Comparison of ENCODE assay signal across 8 cellular contexts in the genomic region with DNA sequence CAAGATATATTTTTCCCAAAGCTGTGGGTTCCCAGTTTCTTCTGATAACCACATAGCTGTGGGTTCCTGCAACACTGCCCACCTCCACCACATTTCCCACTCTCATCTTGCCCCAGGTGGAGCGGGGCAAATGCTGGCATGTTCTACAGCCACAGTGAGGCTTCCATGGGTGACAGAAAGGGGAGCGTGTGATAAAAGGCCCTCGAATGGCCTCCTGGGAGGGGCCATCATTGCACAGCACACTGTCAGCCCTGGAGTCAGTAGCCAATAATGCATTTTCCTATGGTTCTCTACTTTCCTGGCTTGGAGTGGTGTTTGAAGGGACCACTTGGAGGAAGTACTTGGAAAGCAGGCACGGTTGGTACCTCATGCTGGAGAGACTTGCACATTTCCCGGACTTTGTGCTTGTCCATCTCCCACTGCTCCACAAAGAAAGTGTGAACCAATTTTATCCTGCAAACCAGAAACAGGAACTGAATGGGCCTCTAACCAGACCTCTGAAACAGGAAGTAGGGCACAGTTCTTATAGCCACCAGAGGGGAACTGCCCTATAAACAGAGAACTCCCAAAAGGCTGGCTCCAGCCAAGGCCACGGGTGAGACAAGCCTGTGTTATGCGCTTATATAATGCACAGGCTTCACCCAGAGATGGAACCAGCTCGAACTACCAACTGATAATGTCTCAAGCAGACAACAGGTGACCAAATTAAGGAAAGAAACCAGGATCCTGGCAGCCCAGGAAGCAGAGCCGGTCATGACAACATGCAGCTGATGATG. TPM values are rescaled to one million over a fixed set of nuclear protein-coding genes. Genes with fewer than 3 reads are reported as not detected.
DNase-seq lines count a peak whose midpoint lies in the region; ATAC-seq and TF ChIP-seq lines count a peak whose summit lies in the region.

No MANE protein-coding gene starts in this region.

- peak overlapping the region; percentile 85 for H3K27ac Mint-ChIP-seq in dendritic cell treated with granulocyte-macrophage colony-stimulating factor and Interleukin-4, amounts not matched to agents 40 ng/mL and 50 ng/mL, for 4 days
- H3K27ac Mint-ChIP-seq in progenitor cell of endocrine pancreas, result no peak overlapping the region

- peak overlapping the region in 2 of 5 donors; percentile 7 to 40 for H3K9ac ChIP-seq in subcutaneous abdominal adipose tissue (ENCODE audit: low read length in 5 of 5)

- H3K27me3 Mint-ChIP-seq in dendritic cell treated with granulocyte-macrophage colony-stimulating factor and Interleukin-4, amounts not matched to agents 40 ng/mL and 50 ng/mL, for 4 days, result no peaks in the 10 kb centered on the region
- peaks cover 30% of the 10 kb centered on the region for H3K27me3 Mint-ChIP-seq in progenitor cell of endocrine pancreas

- peak; percentile 63 for ATAC-seq in GM21619 (IDR thresholded peaks at IDR 0.05; ENCODE audit: unreplicated experiment)

- no peaks in the 10 kb centered on the region for H3K36me3 ChIP-seq in subcutaneous abdominal adipose tissue (ENCODE audit: control insufficient read depth in 5 of 5, insufficient read depth in 5 of 5, low read length in 5 of 5)

- DNase-seq in LHCN-M2 (ENCODE audit: low read depth), result peak; percentile 56
- no peak for DNase-seq in iPS-NIHi7 (ENCODE audit: extremely low spot score)
- no peak for DNase-seq in progenitor cell of endocrine pancreas (ENCODE audit: low spot score, unreplicated experiment)
- no peak for DNase-seq in COR-L47 (lab: John Stamatoyannopoulos, UW)

- peaks cover 61% of the 10 kb centered on the region for H3K4me1 Mint-ChIP-seq in dendritic cell treated with granulocyte-macrophage colony-stimulating factor and Interleukin-4, amounts not matched to agents 40 ng/mL and 50 ng/mL, for 4 days (ENCODE audit: low read depth)
- H3K4me1 Mint-ChIP-seq in progenitor cell of endocrine pancreas (ENCODE audit: low read depth), result peaks cover 2% of the 10 kb centered on the region

- H3K9me3 Mint-ChIP-seq in dendritic cell treated with granulocyte-macrophage colony-stimulating factor and Interleukin-4, amounts not matched to agents 40 ng/mL and 50 ng/mL, for 4 days, result no peaks in the 10 kb centered on the region
- no peaks in the 10 kb centered on the region for H3K9me3 Mint-ChIP-seq in progenitor cell of endocrine pancreas (ENCODE audit: low read depth)

- TF ChIP-seq CTCF in GM12875 (IDR thresholded peaks at IDR 0.05; ENCODE audit: borderline replicate concordance, insufficient read depth, low read depth, low read length) (0 out of 2 replicates have a peak, but pooled peaks have one; percentile 22), progenitor cell of endocrine pancreas (IDR thresholded peaks at IDR 0.05; ENCODE audit: unreplicated experiment) (no peak)

- peaks cover 10 to 55% (median 44%) of the 10 kb centered on the region in 5 donors for H3K4me1 ChIP-seq in subcutaneous abdominal adipose tissue (ENCODE audit: control insufficient read depth in 5 of 5, insufficient read depth in 5 of 5, low read length in 5 of 5)

- peaks cover 35% of the 10 kb centered on the region for H3K36me3 Mint-ChIP-seq in dendritic cell treated with granulocyte-macrophage colony-stimulating factor and Interleukin-4, amounts not matched to agents 40 ng/mL and 50 ng/mL, for 4 days (ENCODE audit: low read depth)
- H3K36me3 Mint-ChIP-seq in progenitor cell of endocrine pancreas (ENCODE audit: insufficient read depth), result no peaks in the 10 kb centered on the region

- H3K4me3 Mint-ChIP-seq in dendritic cell treated with granulocyte-macrophage colony-stimulating factor and Interleukin-4, amounts not matched to agents 40 ng/mL and 50 ng/mL, for 4 days, result peak overlapping the region; percentile 85
- H3K4me3 Mint-ChIP-seq in progenitor cell of endocrine pancreas (ENCODE audit: low read depth), result no peak overlapping the region

- intact Hi-C loops in dendritic cell treated with granulocyte-macrophage colony-stimulating factor and Interleukin-4, amounts not matched to agents 40 ng/mL and 50 ng/mL, for 4 days (cut with micrococcal nuclease), result no loop called here

- peak overlapping the region; percentile 40 for H3K4me3 ChIP-seq in GM12875 (ENCODE audit: low read depth, low read length)
- peak overlapping the region in 3 of 5 donors; percentile 23 to 47 (median 35) for H3K4me3 ChIP-seq in subcutaneous abdominal adipose tissue (ENCODE audit: low read depth in 1 of 5, low read length in 5 of 5)

- peak overlapping the region; percentile 64 for H3K27ac ChIP-seq in subcutaneous abdominal adipose tissue (ENCODE audit: low read depth, low read length)

- H3K9me3 ChIP-seq in subcutaneous abdominal adipose tissue (ENCODE audit: control insufficient read depth in 5 of 5, low read length in 5 of 5), result no peaks in the 10 kb centered on the region

- no peaks in the 10 kb centered on the region for H3K27me3 ChIP-seq in subcutaneous abdominal adipose tissue (ENCODE audit: control insufficient read depth in 5 of 5, insufficient read depth in 4 of 5, low read length in 5 of 5)

RNA-seq across cellular contexts. Expression of a gene that starts 8.6 kb away (rescaled TPM):
- total RNA-seq in LHCN-M2 (2014; rRNA removed), result 51.5 and 68.5 TPM in 2 replicates
- 8.9 TPM for polyA plus RNA-seq in LHCN-M2 (2012)
- 0.91 and 1.1 TPM in 2 replicates for total RNA-seq in progenitor cell of endocrine pancreas

RNA-seq across cellular contexts. Expression of a gene that starts 38.7 kb away (rescaled TPM):
- total RNA-seq in LHCN-M2 (2014; rRNA removed) (15.7 and 18.1 TPM in 2 replicates), progenitor cell of endocrine pancreas (6.9 and 9.0 TPM in 2 replicates)
- polyA plus RNA-seq in LHCN-M2 (2012), result 6.9 TPM

Comparison
In these comparisons a context has a peak if more than half of its experiments do, and no peak if none do; other contexts are left out.
1. RNA of a gene that starts 8.6 kb away (total RNA-seq): 51.5 to 68.5 TPM in LHCN-M2; 0.91 to 1.1 TPM in progenitor cell of endocrine pancreas; every median in the first group is over 10 times any median in the second.